In the genomic region with DNA sequence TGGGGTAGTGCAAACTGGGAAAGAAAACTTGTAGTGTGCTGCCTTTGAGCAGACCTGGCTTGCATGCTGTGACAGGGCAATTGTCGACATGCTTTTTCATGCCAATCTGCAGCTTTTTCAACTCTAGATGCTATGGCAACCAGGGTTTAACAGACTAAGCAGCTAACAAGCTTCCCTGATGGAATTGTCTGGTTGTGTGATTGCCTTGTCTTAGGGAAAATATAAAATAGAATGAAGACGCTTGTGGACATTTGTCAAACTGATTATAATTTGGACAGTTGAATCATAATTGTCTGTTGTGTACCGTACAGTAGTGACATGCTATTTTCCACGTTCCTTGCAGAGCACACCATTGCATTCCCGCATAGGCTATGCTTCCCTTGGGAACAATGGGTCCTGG, we compare ENCODE assay signal across 25 cellular contexts.
DNase-seq lines count a peak whose midpoint lies in the region; ATAC-seq, FAIRE-seq and TF ChIP-seq lines count a peak whose summit lies in the region.
"Had no signal": no experiment of that assay in that cellular context is flagged by ENCODE, and none has a peak within 500 bp of the region (broad histone marks: within the 10 kb centered on the region; RNA-seq: fewer than 3 reads in every experiment).

No MANE protein-coding gene starts in this region.

- H2BK15ac ChIP-seq in H1 (ENCODE audit: low read length), result no peak overlapping the region

- no peak overlapping the region for H3K4ac ChIP-seq in H1 (replicated peaks; ENCODE audit: insufficient read length, low read depth, low read length)

- H3K79me1 ChIP-seq in H1 (ENCODE audit: low read depth, low read length), result no peaks in the 10 kb centered on the region

- CTCF ChIA-PET in H1 (lab: Charles Lee; ENCODE audit: partially characterized antibody), result interaction anchor here (1.9 kb wide), 1 partner anchor 135 kb away, joined by 3 read pairs; no protein-coding TSS in a partner anchor

- H3K27ac ChIP-seq in H1 (ENCODE audit: low read depth, low read length), result no peak overlapping the region
- H3K27ac ChIP-seq: BLaER1, left lung, pancreas had no signal

- no peak overlapping the region for H2BK5ac ChIP-seq in H1 (ENCODE audit: low read depth, low read length)

- H3K18ac ChIP-seq in H1 (ENCODE audit: extremely low read depth, low read length), result no peak overlapping the region

- H3K79me2 ChIP-seq in H1 (ENCODE audit: control insufficient read depth in 1 of 2, insufficient read depth in 2 of 2, low read length in 2 of 2), result no peaks in the 10 kb centered on the region

- H4K20me1 ChIP-seq in H1 (replicated peaks in 1 of 2; ENCODE audit: control insufficient read depth in 1 of 2, insufficient read depth in 2 of 2, low read length in 2 of 2), result no peaks in the 10 kb centered on the region
- H4K20me1 ChIP-seq: BLaER1 had no signal

- no peak overlapping the region for H2AK5ac ChIP-seq in H1 (ENCODE audit: low read depth, low read length)

- peaks cover 0 to 7% (median 1%) of the 10 kb centered on the region in 4 experiments; a peak in 3 of 7 replicates for H3K4me1 ChIP-seq in H1 (replicated peaks in 1 of 4; ENCODE audit: control insufficient read depth in 3 of 4, insufficient read depth in 4 of 4, low read length in 3 of 4)
- H3K4me1 ChIP-seq: BLaER1, left lung, pancreas had no signal

- ATAC-seq in HG03095 (IDR thresholded peaks at IDR 0.05; ENCODE audit: unreplicated experiment), result no peak
- ATAC-seq: activated T-cell treated with anti-CD3 and anti-CD28 coated beads, Interleukin-2, amount 50 U/mL, for 4 hours; HepG2; left lung; naive thymus-derived CD8-positive, alpha-beta T cell; pancreas; right cardiac atrium; stimulated activated naive CD8-positive, alpha-beta T cell treated with anti-CD3 and anti-CD28 coated beads, Interleukin-15, amount 100 ng/mL, for 72 hours had no signal

- H3K4me2 ChIP-seq in H1 (ENCODE audit: insufficient read depth in 1 of 2, low read depth in 2 of 2, low read length in 2 of 2), result no peak overlapping the region; a peak in 1 of 4 replicates
- H3K4me2 ChIP-seq: BLaER1 had no signal

- TF ChIP-seq RAD21 in H1 (IDR thresholded peaks at IDR 0.05 in 1 of 2, conservative IDR thresholded peaks at IDR 0.05 in 1 of 2; ENCODE audit: low read depth in 2 of 2, low read length in 2 of 2), result no peak

- no peak overlapping the region for H3K23ac ChIP-seq in H1 (ENCODE audit: insufficient read length)

- no peak overlapping the region for H3K56ac ChIP-seq in H1 (replicated peaks; ENCODE audit: insufficient read length, low read depth, low read length)

- peak; percentile 24 for FAIRE-seq in H1 (lab: Jason Lieb, UNC)
- FAIRE-seq: endothelial cell of umbilical vein, GM12892, HepG2, pancreas had no signal

- no peak overlapping the region for H2BK12ac ChIP-seq in H1 (ENCODE audit: low read depth, low read length)

- POLR2A ChIA-PET in H1 (lab: Charles Lee; ENCODE audit: partially characterized antibody), result no interaction called here

- H3K36me3 ChIP-seq in H1 (ENCODE audit: control insufficient read depth in 2 of 4, insufficient read depth in 4 of 4, low read length in 3 of 4), result no peaks in the 10 kb centered on the region
- H3K36me3 ChIP-seq: BLaER1, left lung, pancreas had no signal

- H3K23me2 ChIP-seq in H1 (ENCODE audit: low read depth, low read length), result no peaks in the 10 kb centered on the region

- H2BK120ac ChIP-seq in H1 (replicated peaks; ENCODE audit: low read depth, low read length), result no peak overlapping the region

- TF ChIP-seq EP300 in H1 (IDR thresholded peaks at IDR 0.05; ENCODE audit: borderline replicate concordance in 1 of 2, low read depth in 2 of 2, low read length in 2 of 2), result no peak

- no peak overlapping the region for H3K14ac ChIP-seq in H1 (ENCODE audit: insufficient read length)

- no peak overlapping the region for H3K9ac ChIP-seq in H1 (replicated peaks in 1 of 4; ENCODE audit: extremely low read depth in 1 of 4, low read depth in 3 of 4, low read length in 3 of 4)
- H3K9ac ChIP-seq: BLaER1 had no signal

- no peaks in the 10 kb centered on the region for H3K27me3 ChIP-seq in H1 (replicated peaks in 1 of 4; ENCODE audit: control insufficient read depth in 3 of 4, extremely low read depth in 1 of 4, insufficient read depth in 3 of 4, low read length in 3 of 4)
- H3K27me3 ChIP-seq: BLaER1, left lung, pancreas had no signal

- H2AFZ ChIP-seq in H1 (ENCODE audit: low read length), result no peak overlapping the region

- H3K9me3 ChIP-seq in H1 (ENCODE audit: insufficient read depth in 2 of 2, low read depth in 1 of 2, low read length in 1 of 2), result no peaks in the 10 kb centered on the region
- H3K9me3 ChIP-seq: BLaER1, left lung, pancreas had no signal

- 77% methylated on average over 5 of the region's 5 CpGs; no CpG with 5 or more reads in 1 of the 2 experiments for WGBS in H1 (ENCODE audit: extremely low coverage in 1 of 2, insufficient coverage in 1 of 2, insufficient read length in 1 of 2, insufficient replicate concordance in 2 of 2, low coverage in 1 of 2, low lambda C conversion rate in 2 of 2, missing lambda C conversion rate in 1 of 2), 2 experiments

- no peak overlapping the region for H4K91ac ChIP-seq in H1 (replicated peaks; ENCODE audit: insufficient read length, low read length)

- H3K4me3 ChIP-seq in H1 (ENCODE audit: extremely low read depth in 1 of 4, insufficient read depth in 2 of 4, low read depth in 3 of 4, low read length in 4 of 4), result no peak overlapping the region
- H3K4me3 ChIP-seq: BLaER1, left lung, pancreas had no signal

- DNase-seq in COR-L47 (lab: John Stamatoyannopoulos, UW), result peak; percentile 82
- peak; percentile 98 for DNase-seq in NCI-H1694 treated with DMSO at 0.1 percent for 48 hours (lab: John Stamatoyannopoulos, UW)
- DNase-seq in NCI-H345 treated with DMSO at 0.1 percent for 48 hours (lab: John Stamatoyannopoulos, UW; ENCODE audit: unreplicated experiment), result peak; percentile 88
- DNase-seq in H1 (ENCODE audit: low read depth in 1 of 2, low spot score in 2 of 2), result no peak
- DNase-seq in NCI-H82 treated with DMSO at 0.1 percent for 48 hours (lab: John Stamatoyannopoulos, UW; ENCODE audit: unreplicated experiment), result no peak
- no peak for DNase-seq in NCI-H82 (lab: John Stamatoyannopoulos, UW)
- DNase-seq in NK-92 treated with Interleukin-12 subunit alpha and Interleukin-12 subunit beta, amount 100 ng/mL, for 24 hours (lab: John Stamatoyannopoulos, UW), result no peak
- DNase-seq: activated naive CD4-positive, alpha-beta T cell treated with anti-CD3 and anti-CD28 coated beads for 36 hours; activated T-cell treated with anti-CD3 and anti-CD28 coated beads, Interleukin-2, amount 50 U/mL, for 4 hours; amniotic stem cell; dermis blood vessel endothelial cell; immature natural killer cell; left lung; naive thymus-derived CD8-positive, alpha-beta T cell; NCI-H1436; pancreas; right cardiac atrium; stimulated activated CD4-positive, alpha-beta T cell treated with anti-CD3 and anti-CD28 coated beads, Interleukin-4, amount 100 ng/mL, for 4 hours; stimulated activated naive CD8-positive, alpha-beta T cell treated with anti-CD3 and anti-CD28 coated beads, Interleukin-15, amount 100 ng/mL, for 72 hours; trophoblast cell had no signal

- TF ChIP-seq POLR2A in H1 (IDR thresholded peaks at IDR 0.05; ENCODE audit: control extremely low read depth in 1 of 2, low read depth in 2 of 2, low read length in 2 of 2), result no peak

- no peak for TF ChIP-seq CTCF in H1 (IDR thresholded peaks at IDR 0.05; ENCODE audit: control extremely low read depth in 1 of 3, insufficient read depth in 1 of 3, low read depth in 1 of 3, low read length in 3 of 3)

- no peak overlapping the region for H2BK20ac ChIP-seq in H1 (ENCODE audit: low read length)

- no peak overlapping the region for H4K8ac ChIP-seq in H1 (ENCODE audit: extremely low read depth, insufficient read depth, low read length)

- H4K5ac ChIP-seq in H1 (ENCODE audit: insufficient read length, low read depth, low read length), result no peak overlapping the region

TF ChIP-seq in H1, 55 proteins besides CTCF, POLR2A, EP300 and RAD21:
- no peak for TF ChIP-seq SIN3A (conservative IDR thresholded peaks at IDR 0.05 in 1 of 2, IDR thresholded peaks at IDR 0.05 in 1 of 2; ENCODE audit: low read depth in 1 of 2, low read length in 2 of 2)
- no peak for TF ChIP-seq GABPA (IDR thresholded peaks at IDR 0.05; ENCODE audit: borderline replicate concordance, insufficient read depth, low read length)
- no peak for TF ChIP-seq TCF12 (IDR thresholded peaks at IDR 0.05; ENCODE audit: low read depth, low read length)
- no peak for TF ChIP-seq CBX8 (IDR thresholded peaks at IDR 0.05; ENCODE audit: borderline replicate concordance, low read depth, low read length)
- TF ChIP-seq POU5F1 (IDR thresholded peaks at IDR 0.05; ENCODE audit: low read depth, low read length), result no peak
- TF ChIP-seq CBX5 (IDR thresholded peaks at IDR 0.05; ENCODE audit: low read depth, low read length), result no peak
- TF ChIP-seq JUN (IDR thresholded peaks at IDR 0.05; ENCODE audit: low read depth, low read length), result no peak
- no peak for TF ChIP-seq HDAC6 (IDR thresholded peaks at IDR 0.05; ENCODE audit: low read depth, low read length)

Comparison
In these comparisons a context has a peak if more than half of its experiments do, and no peak if none do; other contexts are left out.
1. DNase-seq: peak in COR-L47 (single experiment), NCI-H1694 treated with DMSO at 0.1 percent for 48 hours (single experiment) and NCI-H345 treated with DMSO at 0.1 percent for 48 hours (single experiment); none in H1 (0 of 2), NCI-H82 treated with DMSO at 0.1 percent for 48 hours (single experiment), NCI-H82 (single experiment) and NK-92 treated with Interleukin-12 subunit alpha and Interleukin-12 subunit beta, amount 100 ng/mL, for 24 hours (single experiment).